In the genomic region with DNA sequence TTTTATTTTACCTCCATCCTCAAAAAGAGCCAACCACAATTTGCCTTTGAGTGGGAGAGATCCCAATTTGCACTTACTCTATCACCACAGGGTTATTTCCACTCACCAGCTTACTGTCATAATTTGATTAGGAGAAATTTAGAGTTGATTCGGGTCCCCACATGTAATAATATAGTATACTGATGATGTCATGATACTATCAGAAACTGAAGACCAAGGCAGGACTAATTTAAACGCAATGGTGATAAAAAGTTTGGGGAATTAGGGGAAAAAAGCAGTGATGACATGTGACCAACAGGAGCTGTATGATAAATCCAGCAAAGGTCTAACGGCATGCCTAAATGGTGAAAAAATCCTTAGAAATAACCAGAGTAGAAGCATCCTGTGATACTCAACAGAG, we compare ENCODE assay signal across 24 cellular contexts.
"Had no signal": no experiment of that assay in that cellular context is flagged by ENCODE, and none has a peak within 500 bp of the region (broad histone marks: within the 10 kb centered on the region; RNA-seq: fewer than 3 reads in every experiment).

No MANE protein-coding gene starts in this region.

- H3K27me3 ChIP-seq: colonic mucosa, esophagus squamous epithelium, gastrocnemius medialis, heart right ventricle, left lung had no signal

- H3K36me3 ChIP-seq: colonic mucosa had no signal

- H3K27ac ChIP-seq: colonic mucosa, esophagus squamous epithelium, gastrocnemius medialis, lower lobe of right lung had no signal

- H3K4me1 ChIP-seq: colonic mucosa, gastrocnemius medialis had no signal

- H3K9me3 ChIP-seq: colonic mucosa, esophagus squamous epithelium, gastrocnemius medialis, left lung, lower lobe of right lung, mucosa of descending colon had no signal

- DNase-seq: colonic mucosa; cortex of kidney; effector CD8-positive, alpha-beta T cell; effector memory CD8-positive, alpha-beta T cell; endodermal cell; erythroblast; esophagus squamous epithelium; foreskin fibroblast; foreskin melanocyte; gastrocnemius medialis; glutamatergic neuron; head of caudate nucleus; heart right ventricle; hippocampal formation; left cardiac atrium; left lung; left ventricle myocardium superior; lower lobe of right lung; mesenchymal stem cell; mucosa of descending colon had no signal

- FAIRE-seq: endometrium, islet of Langerhans, keratinocyte had no signal

- ATAC-seq: effector memory CD8-positive, alpha-beta T cell; esophagus mucosa; gastrocnemius medialis; heart right ventricle; left cardiac atrium; left lung; left ventricle myocardium superior; lower lobe of right lung; mucosa of descending colon had no signal

- H3K4me3 ChIP-seq: colonic mucosa, esophagus squamous epithelium, gastrocnemius medialis, heart right ventricle, left lung, lower lobe of right lung, mucosa of descending colon had no signal
